ENCODE assay signal across 1 cellular context in the genomic region with DNA sequence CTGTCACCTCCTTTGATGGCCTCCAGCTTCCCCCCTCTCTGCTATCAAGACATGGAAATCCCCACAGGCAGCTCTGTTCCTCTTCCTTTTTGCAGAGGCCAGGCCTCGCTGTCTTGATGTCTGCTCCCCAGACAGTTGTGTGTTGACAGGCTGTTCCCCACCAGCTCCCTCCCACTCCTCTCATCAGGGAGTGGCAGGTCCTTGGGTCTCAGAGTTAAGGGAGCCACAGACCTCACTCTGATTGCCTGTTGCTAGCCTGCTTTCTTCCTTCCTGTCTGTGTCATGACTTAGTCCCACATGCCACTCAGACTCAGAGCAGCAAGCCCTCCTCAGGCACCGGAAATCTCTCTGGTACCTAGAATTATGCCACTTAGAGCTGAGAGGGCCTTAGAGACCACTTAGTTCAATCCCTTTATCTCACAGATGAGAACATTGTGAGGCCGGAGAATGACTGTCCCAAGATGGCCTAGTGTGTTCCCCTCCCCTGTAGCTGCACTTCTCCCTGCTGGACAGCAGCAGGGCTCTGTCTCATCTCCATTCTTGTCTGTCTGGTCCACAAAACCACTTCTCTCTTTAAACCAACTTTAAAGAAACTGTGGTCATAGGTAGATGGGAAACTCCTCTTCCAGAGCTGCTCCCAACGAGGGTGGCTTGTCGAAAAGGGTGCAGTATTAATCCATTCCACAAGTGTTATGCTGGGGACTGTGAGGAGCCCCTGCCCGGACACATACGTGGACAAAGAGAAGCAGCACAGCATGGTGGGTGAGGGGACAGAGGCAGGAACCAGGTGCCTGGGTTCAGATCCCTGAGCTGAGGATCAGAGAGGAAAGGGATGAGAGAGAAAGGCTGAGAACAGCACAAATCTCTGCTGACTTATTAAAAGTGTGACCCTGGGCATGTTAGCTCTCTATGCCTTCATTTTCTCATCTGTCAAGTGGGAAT.
TF ChIP-seq lines count a peak whose summit lies in the region.

No MANE protein-coding gene starts in this region.

TF ChIP-seq in GM12878, 131 proteins besides CTCF, POLR2A, EP300 and RAD21 (continued from another document and continues in another):
- TF ChIP-seq, protein P1, sequence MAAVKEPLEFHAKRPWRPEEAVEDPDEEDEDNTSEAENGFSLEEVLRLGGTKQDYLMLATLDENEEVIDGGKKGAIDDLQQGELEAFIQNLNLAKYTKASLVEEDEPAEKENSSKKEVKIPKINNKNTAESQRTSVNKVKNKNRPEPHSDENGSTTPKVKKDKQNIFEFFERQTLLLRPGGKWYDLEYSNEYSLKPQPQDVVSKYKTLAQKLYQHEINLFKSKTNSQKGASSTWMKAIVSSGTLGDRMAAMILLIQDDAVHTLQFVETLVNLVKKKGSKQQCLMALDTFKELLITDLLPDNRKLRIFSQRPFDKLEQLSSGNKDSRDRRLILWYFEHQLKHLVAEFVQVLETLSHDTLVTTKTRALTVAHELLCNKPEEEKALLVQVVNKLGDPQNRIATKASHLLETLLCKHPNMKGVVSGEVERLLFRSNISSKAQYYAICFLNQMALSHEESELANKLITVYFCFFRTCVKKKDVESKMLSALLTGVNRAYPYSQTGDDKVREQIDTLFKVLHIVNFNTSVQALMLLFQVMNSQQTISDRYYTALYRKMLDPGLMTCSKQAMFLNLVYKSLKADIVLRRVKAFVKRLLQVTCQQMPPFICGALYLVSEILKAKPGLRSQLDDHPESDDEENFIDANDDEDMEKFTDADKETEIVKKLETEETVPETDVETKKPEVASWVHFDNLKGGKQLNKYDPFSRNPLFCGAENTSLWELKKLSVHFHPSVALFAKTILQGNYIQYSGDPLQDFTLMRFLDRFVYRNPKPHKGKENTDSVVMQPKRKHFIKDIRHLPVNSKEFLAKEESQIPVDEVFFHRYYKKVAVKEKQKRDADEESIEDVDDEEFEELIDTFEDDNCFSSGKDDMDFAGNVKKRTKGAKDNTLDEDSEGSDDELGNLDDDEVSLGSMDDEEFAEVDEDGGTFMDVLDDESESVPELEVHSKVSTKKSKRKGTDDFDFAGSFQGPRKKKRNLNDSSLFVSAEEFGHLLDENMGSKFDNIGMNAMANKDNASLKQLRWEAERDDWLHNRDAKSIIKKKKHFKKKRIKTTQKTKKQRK (IDR thresholded peaks at IDR 0.05; ENCODE audit: low read depth, low read length): no peak
- no peak for TF ChIP-seq POLR2AphosphoS5 (IDR thresholded peaks at IDR 0.05; ENCODE audit: low read length)
- no peak for TF ChIP-seq ESRRA (IDR thresholded peaks at IDR 0.05; ENCODE audit: low read length)
- TF ChIP-seq DPF2 (IDR thresholded peaks at IDR 0.05): peak; percentile 79; the same call in 1 of the 2 replicates
- peak; percentile 41 for TF ChIP-seq MEF2B (IDR thresholded peaks at IDR 0.05; ENCODE audit: partially characterized antibody, poor library complexity, severe bottlenecking)
- TF ChIP-seq YY1 (IDR thresholded peaks at IDR 0.05; ENCODE audit: low read depth, low read length): peak; percentile 73; the same call in 1 of the 2 replicates
- no peak for TF ChIP-seq ZBTB33 (IDR thresholded peaks at IDR 0.05)
- no peak for TF ChIP-seq RFX5 (IDR thresholded peaks at IDR 0.05; ENCODE audit: low read depth, low read length)
- TF ChIP-seq, protein P2, sequence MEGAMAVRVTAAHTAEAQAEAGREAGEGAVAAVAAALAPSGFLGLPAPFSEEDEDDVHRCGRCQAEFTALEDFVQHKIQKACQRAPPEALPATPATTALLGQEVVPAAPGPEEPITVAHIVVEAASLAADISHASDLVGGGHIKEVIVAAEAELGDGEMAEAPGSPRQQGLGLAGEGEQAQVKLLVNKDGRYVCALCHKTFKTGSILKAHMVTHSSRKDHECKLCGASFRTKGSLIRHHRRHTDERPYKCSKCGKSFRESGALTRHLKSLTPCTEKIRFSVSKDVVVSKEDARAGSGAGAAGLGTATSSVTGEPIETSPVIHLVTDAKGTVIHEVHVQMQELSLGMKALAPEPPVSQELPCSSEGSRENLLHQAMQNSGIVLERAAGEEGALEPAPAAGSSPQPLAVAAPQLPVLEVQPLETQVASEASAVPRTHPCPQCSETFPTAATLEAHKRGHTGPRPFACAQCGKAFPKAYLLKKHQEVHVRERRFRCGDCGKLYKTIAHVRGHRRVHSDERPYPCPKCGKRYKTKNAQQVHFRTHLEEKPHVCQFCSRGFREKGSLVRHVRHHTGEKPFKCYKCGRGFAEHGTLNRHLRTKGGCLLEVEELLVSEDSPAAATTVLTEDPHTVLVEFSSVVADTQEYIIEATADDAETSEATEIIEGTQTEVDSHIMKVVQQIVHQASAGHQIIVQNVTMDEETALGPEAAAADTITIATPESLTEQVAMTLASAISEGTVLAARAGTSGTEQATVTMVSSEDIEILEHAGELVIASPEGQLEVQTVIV (IDR thresholded peaks at IDR 0.05; ENCODE audit: borderline replicate concordance, partially characterized antibody): no peak
- no peak for TF ChIP-seq NFYA (IDR thresholded peaks at IDR 0.05; ENCODE audit: borderline replicate concordance, low read depth, low read length)
- TF ChIP-seq, protein P3, sequence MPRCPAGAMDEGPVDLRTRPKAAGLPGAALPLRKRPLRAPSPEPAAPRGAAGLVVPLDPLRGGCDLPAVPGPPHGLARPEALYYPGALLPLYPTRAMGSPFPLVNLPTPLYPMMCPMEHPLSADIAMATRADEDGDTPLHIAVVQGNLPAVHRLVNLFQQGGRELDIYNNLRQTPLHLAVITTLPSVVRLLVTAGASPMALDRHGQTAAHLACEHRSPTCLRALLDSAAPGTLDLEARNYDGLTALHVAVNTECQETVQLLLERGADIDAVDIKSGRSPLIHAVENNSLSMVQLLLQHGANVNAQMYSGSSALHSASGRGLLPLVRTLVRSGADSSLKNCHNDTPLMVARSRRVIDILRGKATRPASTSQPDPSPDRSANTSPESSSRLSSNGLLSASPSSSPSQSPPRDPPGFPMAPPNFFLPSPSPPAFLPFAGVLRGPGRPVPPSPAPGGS (IDR thresholded peaks at IDR 0.05; ENCODE audit: borderline replicate concordance, insufficient read depth, low read depth, low read length, poor library complexity, severe bottlenecking): no peak
- no peak for TF ChIP-seq ZBTB11 (CRISPR knock-in tag; IDR thresholded peaks at IDR 0.05)
- TF ChIP-seq SPI1 (IDR thresholded peaks at IDR 0.05; ENCODE audit: borderline replicate concordance, insufficient read depth, low read depth, low read length): peak; percentile 90
- TF ChIP-seq ASH2L (IDR thresholded peaks at IDR 0.05; ENCODE audit: borderline replicate concordance, low read depth): no peak
- TF ChIP-seq ZNF687 (IDR thresholded peaks at IDR 0.05): peak; percentile 72
- peak; percentile 70 for TF ChIP-seq IKZF1 (conservative IDR thresholded peaks at IDR 0.05)
- TF ChIP-seq MAX (IDR thresholded peaks at IDR 0.05; ENCODE audit: low read depth, low read length): no peak; the same call in 1 of the 2 replicates
- TF ChIP-seq NR2C1 (IDR thresholded peaks at IDR 0.05): no peak
- peak; percentile 37; the same call in 1 of the 2 replicates for TF ChIP-seq GATAD2B (conservative IDR thresholded peaks at IDR 0.05; ENCODE audit: low read depth)
- TF ChIP-seq LARP7 (IDR thresholded peaks at IDR 0.05): no peak
- TF ChIP-seq, protein P4, sequence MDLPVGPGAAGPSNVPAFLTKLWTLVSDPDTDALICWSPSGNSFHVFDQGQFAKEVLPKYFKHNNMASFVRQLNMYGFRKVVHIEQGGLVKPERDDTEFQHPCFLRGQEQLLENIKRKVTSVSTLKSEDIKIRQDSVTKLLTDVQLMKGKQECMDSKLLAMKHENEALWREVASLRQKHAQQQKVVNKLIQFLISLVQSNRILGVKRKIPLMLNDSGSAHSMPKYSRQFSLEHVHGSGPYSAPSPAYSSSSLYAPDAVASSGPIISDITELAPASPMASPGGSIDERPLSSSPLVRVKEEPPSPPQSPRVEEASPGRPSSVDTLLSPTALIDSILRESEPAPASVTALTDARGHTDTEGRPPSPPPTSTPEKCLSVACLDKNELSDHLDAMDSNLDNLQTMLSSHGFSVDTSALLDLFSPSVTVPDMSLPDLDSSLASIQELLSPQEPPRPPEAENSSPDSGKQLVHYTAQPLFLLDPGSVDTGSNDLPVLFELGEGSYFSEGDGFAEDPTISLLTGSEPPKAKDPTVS (IDR thresholded peaks at IDR 0.05; ENCODE audit: low read depth, low read length): no peak
- TF ChIP-seq, protein P5, sequence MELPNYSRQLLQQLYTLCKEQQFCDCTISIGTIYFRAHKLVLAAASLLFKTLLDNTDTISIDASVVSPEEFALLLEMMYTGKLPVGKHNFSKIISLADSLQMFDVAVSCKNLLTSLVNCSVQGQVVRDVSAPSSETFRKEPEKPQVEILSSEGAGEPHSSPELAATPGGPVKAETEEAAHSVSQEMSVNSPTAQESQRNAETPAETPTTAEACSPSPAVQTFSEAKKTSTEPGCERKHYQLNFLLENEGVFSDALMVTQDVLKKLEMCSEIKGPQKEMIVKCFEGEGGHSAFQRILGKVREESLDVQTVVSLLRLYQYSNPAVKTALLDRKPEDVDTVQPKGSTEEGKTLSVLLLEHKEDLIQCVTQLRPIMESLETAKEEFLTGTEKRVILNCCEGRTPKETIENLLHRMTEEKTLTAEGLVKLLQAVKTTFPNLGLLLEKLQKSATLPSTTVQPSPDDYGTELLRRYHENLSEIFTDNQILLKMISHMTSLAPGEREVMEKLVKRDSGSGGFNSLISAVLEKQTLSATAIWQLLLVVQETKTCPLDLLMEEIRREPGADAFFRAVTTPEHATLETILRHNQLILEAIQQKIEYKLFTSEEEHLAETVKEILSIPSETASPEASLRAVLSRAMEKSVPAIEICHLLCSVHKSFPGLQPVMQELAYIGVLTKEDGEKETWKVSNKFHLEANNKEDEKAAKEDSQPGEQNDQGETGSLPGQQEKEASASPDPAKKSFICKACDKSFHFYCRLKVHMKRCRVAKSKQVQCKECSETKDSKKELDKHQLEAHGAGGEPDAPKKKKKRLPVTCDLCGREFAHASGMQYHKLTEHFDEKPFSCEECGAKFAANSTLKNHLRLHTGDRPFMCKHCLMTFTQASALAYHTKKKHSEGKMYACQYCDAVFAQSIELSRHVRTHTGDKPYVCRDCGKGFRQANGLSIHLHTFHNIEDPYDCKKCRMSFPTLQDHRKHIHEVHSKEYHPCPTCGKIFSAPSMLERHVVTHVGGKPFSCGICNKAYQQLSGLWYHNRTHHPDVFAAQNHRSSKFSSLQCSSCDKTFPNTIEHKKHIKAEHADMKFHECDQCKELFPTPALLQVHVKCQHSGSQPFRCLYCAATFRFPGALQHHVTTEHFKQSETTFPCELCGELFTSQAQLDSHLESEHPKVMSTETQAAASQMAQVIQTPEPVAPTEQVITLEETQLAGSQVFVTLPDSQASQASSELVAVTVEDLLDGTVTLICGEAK (IDR thresholded peaks at IDR 0.05; ENCODE audit: borderline replicate concordance): peak; percentile 25; the same call in 1 of the 2 replicates
